In genomic region chrX:42739771-42740170, GRCh38 we compare ENCODE assay signal across 20 cellular contexts. TPM values are rescaled to one million over a fixed set of nuclear protein-coding genes. Genes with fewer than 3 reads are reported as not detected.
A peak's percentile ranks its signal among the peaks of the same experiment; 100 is the strongest.
DNase-seq lines count a peak whose midpoint lies in the region; ATAC-seq and TF ChIP-seq lines count a peak whose summit lies in the region.
"Had no signal": no experiment of that assay in that cellular context is flagged by ENCODE, and none has a peak within 500 bp of the region (broad histone marks: within the 10 kb centered on the region; RNA-seq: fewer than 3 reads in every experiment).

No MANE protein-coding gene starts in this region.

- H3K9me3 Mint-ChIP-seq in activated naive CD8-positive, alpha-beta T cell treated with anti-CD3 and anti-CD28 coated beads, Interleukin-2, amount 10 ng/mL, durations not matched to agents 7 days and 5 days: peaks cover 2% of the 10 kb centered on the region
- H3K9me3 Mint-ChIP-seq: central memory CD8-positive, alpha-beta T cell; stimulated activated effector memory CD8-positive, alpha-beta T cell treated with anti-CD3 and anti-CD28 coated beads, Interleukin-12 subunit alpha, Interleukin-12 subunit beta, amount 100 ng/mL, for 72 hours had no signal

- peak overlapping the region; percentile 22; the same call in 1 of the 2 replicates for H2AFZ ChIP-seq in KMS-11 (ENCODE audit: low read depth)
- H2AFZ ChIP-seq in osteoblast (ENCODE audit: low read length): peak overlapping the region; percentile 50
- H2AFZ ChIP-seq: parathyroid adenoma had no signal

- peak; percentile 24 for DNase-seq in NCI-H82 (lab: John Stamatoyannopoulos, UW)
- no peak for DNase-seq in NCI-H82 treated with DMSO at 0.1 percent for 48 hours (lab: John Stamatoyannopoulos, UW; ENCODE audit: unreplicated experiment)
- no peak for DNase-seq in activated naive CD8-positive, alpha-beta T cell treated with anti-CD3 and anti-CD28 coated beads, Interleukin-2, amount 10 ng/mL, durations not matched to agents 7 days and 5 days
- DNase-seq in osteoblast (ENCODE audit: insufficient read length, low spot score, missing footprints): no peak
- no peak for DNase-seq in activated CD8-positive, alpha-beta memory T cell treated with anti-CD3 and anti-CD28 coated beads, Interleukin-2, amount 50 U/mL, for 4 hours
- DNase-seq in cardiac septum (ENCODE audit: low spot score): no peak
- DNase-seq: activated CD4-positive, CD25-positive, alpha-beta regulatory T cell; NCI-H2107; NCI-H526 treated with DMSO at 0.1 percent for 48 hours had no signal

- H3K4me2 ChIP-seq in KMS-11: no peak overlapping the region
- H3K4me2 ChIP-seq in osteoblast (ENCODE audit: insufficient read depth, low read length): no peak overlapping the region
- H3K4me2 ChIP-seq: A549 had no signal

- ATAC-seq in activated naive CD8-positive, alpha-beta T cell treated with anti-CD3 and anti-CD28 coated beads, Interleukin-2, amount 10 ng/mL, durations not matched to agents 7 days and 5 days (ENCODE audit: low read depth): no peak
- ATAC-seq in GM18870 (IDR thresholded peaks at IDR 0.05; ENCODE audit: unreplicated experiment): no peak
- ATAC-seq: A549; stimulated activated effector memory CD8-positive, alpha-beta T cell treated with anti-CD3 and anti-CD28 coated beads, Interleukin-12 subunit alpha, Interleukin-12 subunit beta, amount 100 ng/mL, for 72 hours had no signal

- H3K36me3 ChIP-seq in KMS-11 (ENCODE audit: insufficient read depth) (no peaks in the 10 kb centered on the region), osteoblast (ENCODE audit: insufficient read depth, low read length) (no peaks in the 10 kb centered on the region)
- H3K36me3 ChIP-seq: upper lobe of left lung had no signal

- H3K9ac ChIP-seq in KMS-11: no peak overlapping the region
- H3K9ac ChIP-seq: parathyroid adenoma had no signal

- no peaks in the 10 kb centered on the region for H3K9me3 ChIP-seq in osteoblast (ENCODE audit: low read depth, low read length)
- H3K9me3 ChIP-seq: A549, upper lobe of left lung had no signal

- TF ChIP-seq CTCF in KMS-11 (conservative IDR thresholded peaks at IDR 0.05; ENCODE audit: low read depth, low read length) (no peak), osteoblast (IDR thresholded peaks at IDR 0.05; ENCODE audit: extremely low read depth, low read depth, low read length) (no peak)

- peaks cover 3% of the 10 kb centered on the region for H3K4me1 Mint-ChIP-seq in activated naive CD8-positive, alpha-beta T cell treated with anti-CD3 and anti-CD28 coated beads, Interleukin-2, amount 10 ng/mL, durations not matched to agents 7 days and 5 days
- H3K4me1 Mint-ChIP-seq: central memory CD8-positive, alpha-beta T cell; stimulated activated effector memory CD8-positive, alpha-beta T cell treated with anti-CD3 and anti-CD28 coated beads, Interleukin-12 subunit alpha, Interleukin-12 subunit beta, amount 100 ng/mL, for 72 hours had no signal

- intact Hi-C loops in cardiac septum (cut with DNase I): no loop called here

- H3K27ac ChIP-seq in KMS-11 (no peak overlapping the region), osteoblast (ENCODE audit: low read depth, low read length) (no peak overlapping the region)
- H3K27ac ChIP-seq: A549, parathyroid adenoma, upper lobe of left lung had no signal

- H4K20me1 ChIP-seq in KMS-11 (ENCODE audit: insufficient read depth) (no peaks in the 10 kb centered on the region), osteoblast (ENCODE audit: insufficient read depth, low read length) (no peaks in the 10 kb centered on the region)

- H3K4me1 ChIP-seq in KMS-11 (ENCODE audit: low read depth, poor library complexity, severe bottlenecking) (peaks cover 19% of the 10 kb centered on the region), osteoblast (ENCODE audit: insufficient read depth, low read length) (no peaks in the 10 kb centered on the region)
- H3K4me1 ChIP-seq: A549, parathyroid adenoma, upper lobe of left lung had no signal

- H3K79me2 ChIP-seq in KMS-11 (ENCODE audit: insufficient read depth, low read depth): no peaks in the 10 kb centered on the region
- H3K79me2 ChIP-seq in osteoblast (ENCODE audit: insufficient read depth, low read length): no peaks in the 10 kb centered on the region
- H3K79me2 ChIP-seq: parathyroid adenoma had no signal

- peak overlapping the region; percentile 61 for H3K27ac Mint-ChIP-seq in activated naive CD8-positive, alpha-beta T cell treated with anti-CD3 and anti-CD28 coated beads, Interleukin-2, amount 10 ng/mL, durations not matched to agents 7 days and 5 days
- H3K27ac Mint-ChIP-seq: stimulated activated effector memory CD8-positive, alpha-beta T cell treated with anti-CD3 and anti-CD28 coated beads, Interleukin-12 subunit alpha, Interleukin-12 subunit beta, amount 100 ng/mL, for 72 hours had no signal

- H3K4me3 ChIP-seq in KMS-11 (IDR thresholded peaks at IDR 0.05; ENCODE audit: insufficient read depth, low read depth, low read length) (no peak overlapping the region), osteoblast (ENCODE audit: insufficient read depth, low read length) (no peak overlapping the region)
- H3K4me3 ChIP-seq: A549, skin epidermis, upper lobe of left lung had no signal

- POLR2A ChIA-PET in activated naive CD8-positive, alpha-beta T cell treated with anti-CD3 and anti-CD28 coated beads, Interleukin-2, amount 10 ng/mL, durations not matched to agents 7 days and 5 days (lab: Charles Lee): no interaction called here

- H3K4me3 Mint-ChIP-seq in activated naive CD8-positive, alpha-beta T cell treated with anti-CD3 and anti-CD28 coated beads, Interleukin-2, amount 10 ng/mL, durations not matched to agents 7 days and 5 days: no peak overlapping the region
- H3K4me3 Mint-ChIP-seq: central memory CD8-positive, alpha-beta T cell; stimulated activated effector memory CD8-positive, alpha-beta T cell treated with anti-CD3 and anti-CD28 coated beads, Interleukin-12 subunit alpha, Interleukin-12 subunit beta, amount 100 ng/mL, for 72 hours had no signal

- no peaks in the 10 kb centered on the region for H3K27me3 Mint-ChIP-seq in activated naive CD8-positive, alpha-beta T cell treated with anti-CD3 and anti-CD28 coated beads, Interleukin-2, amount 10 ng/mL, durations not matched to agents 7 days and 5 days
- H3K27me3 Mint-ChIP-seq: central memory CD8-positive, alpha-beta T cell had no signal

- H3K27me3 ChIP-seq in KMS-11 (ENCODE audit: insufficient read depth, low read depth) (no peaks in the 10 kb centered on the region), osteoblast (ENCODE audit: insufficient read depth, low read length) (no peaks in the 10 kb centered on the region)
- H3K27me3 ChIP-seq: upper lobe of left lung had no signal

- no peaks in the 10 kb centered on the region for H3K36me3 Mint-ChIP-seq in activated naive CD8-positive, alpha-beta T cell treated with anti-CD3 and anti-CD28 coated beads, Interleukin-2, amount 10 ng/mL, durations not matched to agents 7 days and 5 days
- H3K36me3 Mint-ChIP-seq: stimulated activated effector memory CD8-positive, alpha-beta T cell treated with anti-CD3 and anti-CD28 coated beads, Interleukin-12 subunit alpha, Interleukin-12 subunit beta, amount 100 ng/mL, for 72 hours had no signal

RNA-seq across cellular contexts. Expression of gene PPP1R2C, which starts 38.2 kb away (rescaled TPM):
- total RNA-seq in activated naive CD8-positive, alpha-beta T cell treated with anti-CD3 and anti-CD28 coated beads, Interleukin-2, amount 10 ng/mL, durations not matched to agents 7 days and 5 days: not detected
- total RNA-seq in osteoblast (not detected in 2 replicates), cardiac septum (not detected)
- total RNA-seq: fibroblast of villous mesenchyme; MCF 10A; T-helper 1 cell treated with Interleukin-12 subunit alpha and Interleukin-12 subunit beta and Interleukin-4 antibody, amounts not matched to agents 30 ng/mL and 1 ng/mL, for 36 hours; upper lobe of left lung had no signal
